11 cellular contexts compared by ENCODE assay signal in the genomic region with DNA sequence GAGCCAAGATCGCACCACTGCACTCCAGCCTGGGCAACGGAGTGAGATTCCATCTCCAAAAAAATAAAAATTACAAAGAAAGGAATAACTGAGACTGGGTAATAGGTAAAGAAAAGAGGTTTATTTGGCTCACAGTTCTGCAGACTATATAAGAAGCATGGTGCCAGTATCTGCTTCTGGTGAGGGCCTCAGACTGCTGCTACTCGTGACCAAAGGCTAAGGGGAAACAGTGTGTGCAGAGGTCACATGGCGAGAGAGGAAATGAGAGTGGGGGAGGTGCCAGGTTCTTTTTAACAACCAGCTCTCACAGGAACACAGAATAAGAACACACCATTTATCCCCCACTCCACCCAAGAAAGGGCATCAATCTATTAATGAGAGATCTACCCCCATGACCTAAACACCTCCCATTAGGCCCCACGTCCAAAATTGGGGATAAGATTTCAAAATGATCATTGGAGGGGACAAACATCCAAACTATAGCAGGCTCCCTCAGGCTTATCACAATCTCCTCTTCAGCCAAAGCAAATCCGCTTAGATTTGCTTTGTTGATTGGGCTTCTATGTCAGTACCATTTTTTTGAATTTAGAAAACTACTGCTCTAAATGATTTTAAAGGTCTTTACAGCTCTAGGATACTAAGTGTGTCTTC.
DNase-seq lines count a peak whose midpoint lies in the region; ATAC-seq lines count a peak whose summit lies in the region.
"Had no signal": no experiment of that assay in that cellular context is flagged by ENCODE, and none has a peak within 500 bp of the region (broad histone marks: within the 10 kb centered on the region; RNA-seq: fewer than 3 reads in every experiment).

No MANE protein-coding gene starts in this region.

- H2BK5ac ChIP-seq in trophoblast cell (ENCODE audit: low read depth, low read length, poor library complexity), result peak overlapping the region; percentile 59

- peaks cover 11 to 12% of the 10 kb centered on the region in 2 experiments for H3K4me1 ChIP-seq in trophoblast cell (ENCODE audit: control insufficient read depth in 1 of 2, insufficient read depth in 2 of 2, low read length in 2 of 2)

- peaks cover 16% of the 10 kb centered on the region for H3K36me3 Mint-ChIP-seq in activated CD8-positive, alpha-beta T cell treated with anti-CD3 and anti-CD28 coated beads, Interleukin-2, amount 10 ng/mL, durations not matched to agents 7 days and 5 days (ENCODE audit: low read depth)

- H3K27me3 ChIP-seq in trophoblast cell (ENCODE audit: insufficient read depth, low read length), result no peaks in the 10 kb centered on the region

- H2AK5ac ChIP-seq in trophoblast cell (ENCODE audit: low read length), result peak overlapping the region; percentile 40

- H4K12ac ChIP-seq in trophoblast cell (ENCODE audit: low read depth, low read length), result no peak overlapping the region

- no peak overlapping the region for H3K14ac ChIP-seq in trophoblast cell (ENCODE audit: low read length)

- WGBS in trophoblast cell (ENCODE audit: extremely low coverage, insufficient coverage, insufficient read length), result no CpG with 5 or more reads among the region's 6 CpGs

- H3K18ac ChIP-seq in trophoblast cell (ENCODE audit: low read length), result no peak overlapping the region

- H3K4me1 Mint-ChIP-seq in activated CD8-positive, alpha-beta T cell treated with anti-CD3 and anti-CD28 coated beads, Interleukin-2, amount 10 ng/mL, durations not matched to agents 7 days and 5 days (ENCODE audit: low read depth), result peaks cover 34% of the 10 kb centered on the region

- peak overlapping the region; percentile 72 for H2BK12ac ChIP-seq in trophoblast cell (ENCODE audit: low read length)

- no peaks in the 10 kb centered on the region for H3K79me2 ChIP-seq in trophoblast cell (ENCODE audit: control insufficient read depth, insufficient read depth, low read length, poor library complexity)

- no peaks in the 10 kb centered on the region for H3K27me3 Mint-ChIP-seq in activated CD8-positive, alpha-beta T cell treated with anti-CD3 and anti-CD28 coated beads, Interleukin-2, amount 10 ng/mL, durations not matched to agents 7 days and 5 days (ENCODE audit: low read depth)

- H3K27ac ChIP-seq in trophoblast cell (ENCODE audit: low read depth, low read length), result no peak overlapping the region

- no peak overlapping the region for H3K9ac ChIP-seq in trophoblast cell (ENCODE audit: low read length)

- H3K4ac ChIP-seq in trophoblast cell (ENCODE audit: low read depth, low read length), result no peak overlapping the region

- H2BK120ac ChIP-seq in trophoblast cell (ENCODE audit: insufficient read depth, low read length, poor library complexity), result no peak overlapping the region

- H3K36me3 ChIP-seq in trophoblast cell (ENCODE audit: control insufficient read depth in 1 of 2, insufficient read depth in 2 of 2, low read length in 2 of 2), result peaks cover 0 to 1% of the 10 kb centered on the region in 2 experiments

- CTCF ChIA-PET in activated CD8-positive, alpha-beta T cell treated with anti-CD3 and anti-CD28 coated beads, Interleukin-2, amount 10 ng/mL, durations not matched to agents 7 days and 5 days (lab: Charles Lee), result no interaction called here

- H3K4me2 ChIP-seq in trophoblast cell (ENCODE audit: low read length), result no peak overlapping the region

- H3K23ac ChIP-seq in trophoblast cell (ENCODE audit: low read length), result no peak overlapping the region

- no peak overlapping the region for H3K4me3 Mint-ChIP-seq in activated CD8-positive, alpha-beta T cell treated with anti-CD3 and anti-CD28 coated beads, Interleukin-2, amount 10 ng/mL, durations not matched to agents 7 days and 5 days
- H3K4me3 Mint-ChIP-seq: activated T-cell treated with anti-CD3 and anti-CD28 coated beads, Interleukin-2, amount 50 U/mL, for 72 hours had no signal

- peak; percentile 17 for DNase-seq in NCI-H2227 treated with DMSO at 0.1 percent for 48 hours (lab: John Stamatoyannopoulos, UW)
- no peak for DNase-seq in NCI-H2227 (lab: John Stamatoyannopoulos, UW; ENCODE audit: unreplicated experiment)
- DNase-seq in NAMALWA (ENCODE audit: low spot score), result peak; percentile 53
- DNase-seq in activated CD8-positive, alpha-beta T cell treated with anti-CD3 and anti-CD28 coated beads, Interleukin-2, amount 10 ng/mL, durations not matched to agents 7 days and 5 days, result peak; percentile 38
- no peak for DNase-seq in trophoblast cell
- DNase-seq in islet precursor cell, result no peak
- no peak for DNase-seq in hippocampal formation (lab: John Stamatoyannopoulos, UW)
- DNase-seq: activated T-cell treated with anti-CD3 and anti-CD28 coated beads, Interleukin-2, amount 50 U/mL, for 72 hours; IMR-90 had no signal

- ATAC-seq in activated CD8-positive, alpha-beta T cell treated with anti-CD3 and anti-CD28 coated beads, Interleukin-2, amount 10 ng/mL, durations not matched to agents 7 days and 5 days, result peak; percentile 61
- ATAC-seq in GM19023 (IDR thresholded peaks at IDR 0.05; ENCODE audit: unreplicated experiment), result no peak
- ATAC-seq: SK-N-SH treated with all-trans-retinoic acid at 6 μM for 48 hours had no signal

- no peaks in the 10 kb centered on the region for H3K9me3 ChIP-seq in trophoblast cell (ENCODE audit: insufficient read depth, low read depth, low read length)

- peaks cover 10% of the 10 kb centered on the region for H3K9me3 Mint-ChIP-seq in activated CD8-positive, alpha-beta T cell treated with anti-CD3 and anti-CD28 coated beads, Interleukin-2, amount 10 ng/mL, durations not matched to agents 7 days and 5 days (ENCODE audit: insufficient read depth)

- no peak overlapping the region for H2AFZ ChIP-seq in trophoblast cell (ENCODE audit: insufficient read depth, low read length, poor library complexity)

- POLR2A ChIA-PET in activated CD8-positive, alpha-beta T cell treated with anti-CD3 and anti-CD28 coated beads, Interleukin-2, amount 10 ng/mL, durations not matched to agents 7 days and 5 days (lab: Charles Lee), result interaction anchor here (0.7 kb wide), 1 partner anchor 135 kb away, joined by 3 read pairs; no protein-coding TSS in a partner anchor

- peak overlapping the region; percentile 4 for H4K8ac ChIP-seq in trophoblast cell (ENCODE audit: low read depth, low read length)

- no peak overlapping the region for H3K4me3 ChIP-seq in trophoblast cell (ENCODE audit: low read depth, low read length)

- H4K91ac ChIP-seq in trophoblast cell (ENCODE audit: low read depth, low read length), result peak overlapping the region; percentile 52

- H3K27ac Mint-ChIP-seq in activated CD8-positive, alpha-beta T cell treated with anti-CD3 and anti-CD28 coated beads, Interleukin-2, amount 10 ng/mL, durations not matched to agents 7 days and 5 days, result peak overlapping the region; percentile 73
- H3K27ac Mint-ChIP-seq: activated T-cell treated with anti-CD3 and anti-CD28 coated beads, Interleukin-2, amount 50 U/mL, for 72 hours had no signal

- H3K79me1 ChIP-seq in trophoblast cell (ENCODE audit: low read length), result peaks cover 7% of the 10 kb centered on the region

Comparison
In these comparisons a context has a peak if more than half of its experiments do, and no peak if none do; other contexts are left out.
1. DNase-seq: peak in NCI-H2227 treated with DMSO at 0.1 percent for 48 hours (single experiment), NAMALWA (single experiment) and activated CD8-positive, alpha-beta T cell treated with anti-CD3 and anti-CD28 coated beads, Interleukin-2, amount 10 ng/mL, durations not matched to agents 7 days and 5 days (single experiment); none in NCI-H2227 (single experiment), trophoblast cell (0 of 2), islet precursor cell (single experiment) and hippocampal formation (0 of 2).